ENCODE assay signal across 11 cellular contexts in genomic region chr2:20594048-20594750, GRCh38. TPM values are rescaled to one million over a fixed set of nuclear protein-coding genes. Genes with fewer than 3 reads are reported as not detected.
DNase-seq lines count a peak whose midpoint lies in the region; ATAC-seq and TF ChIP-seq lines count a peak whose summit lies in the region.
"Had no signal": no experiment of that assay in that cellular context is flagged by ENCODE, and none has a peak within 500 bp of the region (broad histone marks: within the 10 kb centered on the region; RNA-seq: fewer than 3 reads in every experiment).

No MANE protein-coding gene starts in this region.

- DNase-seq in Caco-2 (no peak), activated B cell treated with CpG ODN at 0.5 μM for 24 hours (peak; percentile 11), right cardiac atrium (no peak), progenitor cell of endocrine pancreas (ENCODE audit: low spot score, unreplicated experiment) (no peak), inferior parietal cortex (ENCODE audit: extremely low spot score) (no peak)
- no peak for DNase-seq in effector memory CD8-positive, alpha-beta T cell
- DNase-seq: C1 segment of cervical spinal cord, NCI-H2107 had no signal

- no peaks in the 10 kb centered on the region for H3K27me3 ChIP-seq in Caco-2 (replicated peaks; ENCODE audit: control insufficient read depth, insufficient read depth, low read length)
- H3K27me3 ChIP-seq in right cardiac atrium (ENCODE audit: control insufficient read depth, insufficient read depth) = no peaks in the 10 kb centered on the region

- H3K4me1 ChIP-seq in Caco-2 (peaks cover 60% of the 10 kb centered on the region), right cardiac atrium (ENCODE audit: control insufficient read depth, insufficient read depth, low read length) (peaks cover 35% of the 10 kb centered on the region)

- H3K36me3 Mint-ChIP-seq in Caco-2 (ENCODE audit: insufficient read depth, unreplicated experiment) = peaks cover 4% of the 10 kb centered on the region
- H3K36me3 Mint-ChIP-seq in activated B cell treated with CpG ODN at 0.5 μM for 24 hours (ENCODE audit: low read depth) = no peaks in the 10 kb centered on the region
- no peaks in the 10 kb centered on the region for H3K36me3 Mint-ChIP-seq in progenitor cell of endocrine pancreas (ENCODE audit: insufficient read depth)
- no peaks in the 10 kb centered on the region for H3K36me3 Mint-ChIP-seq in effector memory CD8-positive, alpha-beta T cell (ENCODE audit: insufficient read depth)

- H3K27ac Mint-ChIP-seq in Caco-2 (ENCODE audit: unreplicated experiment) = peak overlapping the region; percentile 73
- H3K27ac Mint-ChIP-seq in activated B cell treated with CpG ODN at 0.5 μM for 24 hours = no peak overlapping the region
- peak overlapping the region; percentile 89 for H3K27ac Mint-ChIP-seq in progenitor cell of endocrine pancreas
- peak overlapping the region in 1 of 2 donors; percentile 5 for H3K27ac Mint-ChIP-seq in effector memory CD8-positive, alpha-beta T cell

- peak overlapping the region; percentile 0 for H3K27ac ChIP-seq in right cardiac atrium (ENCODE audit: low read length)

- H3K27me3 Mint-ChIP-seq in Caco-2 (ENCODE audit: insufficient read depth, unreplicated experiment) (no peaks in the 10 kb centered on the region), activated B cell treated with CpG ODN at 0.5 μM for 24 hours (peaks cover 29% of the 10 kb centered on the region), progenitor cell of endocrine pancreas (no peaks in the 10 kb centered on the region)
- no peaks in the 10 kb centered on the region for H3K27me3 Mint-ChIP-seq in effector memory CD8-positive, alpha-beta T cell

- H3K4me3 ChIP-seq in Caco-2 (ENCODE audit: low read depth, low read length) = no peak overlapping the region
- H3K4me3 ChIP-seq in right cardiac atrium (ENCODE audit: low read length) = no peak overlapping the region
- H3K4me3 ChIP-seq: thoracic aorta had no signal

- CTCF ChIA-PET in Caco-2 (lab: Charles Lee) (interaction anchor here (1.5 kb wide), 1 partner anchor 68 kb away, joined by 4 read pairs; no protein-coding TSS in a partner anchor), activated B cell treated with CpG ODN at 0.5 μM for 24 hours (lab: Charles Lee) (no interaction called here)

- TF ChIP-seq CTCF in Caco-2 (IDR thresholded peaks at IDR 0.05; ENCODE audit: insufficient read depth in 1 of 2, low read depth in 1 of 2, low read length in 1 of 2, severe bottlenecking in 1 of 2, unreplicated experiment in 1 of 2) (no peak), activated B cell treated with CpG ODN at 0.5 μM for 24 hours (IDR thresholded peaks at IDR 0.05) (no peak), progenitor cell of endocrine pancreas (IDR thresholded peaks at IDR 0.05; ENCODE audit: unreplicated experiment) (no peak)

- BruUV-seq in Caco-2 (replicated peaks; lab: Mats Ljungman, UMichigan) = no TSS peak

- intact Hi-C loops in Caco-2 (cut with micrococcal nuclease; ENCODE audit: unreplicated experiment) = loop anchor here (5.0 kb wide), 1 partner anchor 67 kb away; no protein-coding TSS in a partner anchor
- intact Hi-C loops in activated B cell treated with CpG ODN at 0.5 μM for 24 hours (cut with micrococcal nuclease) = no loop called here
- intact Hi-C loops in right cardiac atrium (cut with DNase I) = no loop called here

- H3K9me3 ChIP-seq in Caco-2 (no peaks in the 10 kb centered on the region), right cardiac atrium (ENCODE audit: control insufficient read depth, low read length) (no peaks in the 10 kb centered on the region)
- H3K9me3 ChIP-seq: thoracic aorta had no signal

- ATAC-seq in activated B cell treated with CpG ODN at 0.5 μM for 24 hours (ENCODE audit: low read depth) = no peak
- no peak for ATAC-seq in right cardiac atrium
- ATAC-seq in GM18867 (IDR thresholded peaks at IDR 0.05; ENCODE audit: unreplicated experiment) = no peak
- ATAC-seq in effector memory CD8-positive, alpha-beta T cell (replicated peaks) = no peak
- no peak for ATAC-seq in HG03045 (IDR thresholded peaks at IDR 0.05; ENCODE audit: unreplicated experiment)

- no peak overlapping the region for H3K4me3 Mint-ChIP-seq in Caco-2 (ENCODE audit: unreplicated experiment)
- no peak overlapping the region for H3K4me3 Mint-ChIP-seq in activated B cell treated with CpG ODN at 0.5 μM for 24 hours
- no peak overlapping the region for H3K4me3 Mint-ChIP-seq in progenitor cell of endocrine pancreas (ENCODE audit: low read depth)
- H3K4me3 Mint-ChIP-seq in effector memory CD8-positive, alpha-beta T cell = no peak overlapping the region

- H3K9me3 Mint-ChIP-seq in Caco-2 (ENCODE audit: unreplicated experiment) (no peaks in the 10 kb centered on the region), activated B cell treated with CpG ODN at 0.5 μM for 24 hours (no peaks in the 10 kb centered on the region), progenitor cell of endocrine pancreas (ENCODE audit: low read depth) (no peaks in the 10 kb centered on the region)
- H3K9me3 Mint-ChIP-seq in effector memory CD8-positive, alpha-beta T cell = no peaks in the 10 kb centered on the region

- WGBS in right cardiac atrium = 93% methylated on average over 6 of the region's 6 CpGs

- H3K4me1 Mint-ChIP-seq in Caco-2 (ENCODE audit: low read depth, unreplicated experiment) = peaks cover 33% of the 10 kb centered on the region
- H3K4me1 Mint-ChIP-seq in activated B cell treated with CpG ODN at 0.5 μM for 24 hours = peaks cover 38% of the 10 kb centered on the region
- peaks cover 16% of the 10 kb centered on the region for H3K4me1 Mint-ChIP-seq in progenitor cell of endocrine pancreas (ENCODE audit: low read depth)
- H3K4me1 Mint-ChIP-seq in effector memory CD8-positive, alpha-beta T cell (ENCODE audit: low read depth in 2 of 2) = peaks cover 15% of the 10 kb centered on the region in 2 donors

- no peaks in the 10 kb centered on the region for H3K36me3 ChIP-seq in Caco-2 (ENCODE audit: control insufficient read depth, insufficient read depth, low read length)
- H3K36me3 ChIP-seq: thoracic aorta had no signal

- POLR2A ChIA-PET in Caco-2 (lab: Charles Lee) (interaction anchor here (1.5 to 1.9 kb wide), 2 partner anchors 10 to 147 kb away, joined by 6 to 31 read pairs; partner anchors contain the start of gene RHOB), activated B cell treated with CpG ODN at 0.5 μM for 24 hours (lab: Charles Lee) (interaction anchor here (1.0 kb wide), 1 partner anchor 148 kb away, joined by 4 read pairs; the partner anchor contains the start of gene RHOB)

RNA-seq across cellular contexts. Expression of gene HS1BP3, which starts 56.7 kb away (rescaled TPM):
- 26.5 and 31.1 TPM in 2 replicates for total RNA-seq in Caco-2 (2022)
- total RNA-seq in activated B cell treated with CpG ODN at 0.5 μM for 24 hours = 13.0 and 13.1 TPM in 2 replicates
- 10 to 100 TPM; 21.8 to 26.4 (median 25.3) TPM for total RNA-seq in right cardiac atrium
- 29.8 TPM for polyA plus RNA-seq in right cardiac atrium
- total RNA-seq in progenitor cell of endocrine pancreas = 15.9 and 16.5 TPM in 2 replicates
